19 cellular contexts compared by ENCODE assay signal in genomic region chr1:23039308-23039826, GRCh38. TPM values are rescaled to one million over a fixed set of nuclear protein-coding genes. Genes with fewer than 3 reads are reported as not detected.
"Had no signal": no experiment of that assay in that cellular context is flagged by ENCODE, and none has a peak within 500 bp of the region (broad histone marks: within the 10 kb centered on the region; RNA-seq: fewer than 3 reads in every experiment).

No MANE protein-coding gene starts in this region.

- H3K9me3 ChIP-seq: thoracic aorta had no signal

- H3K36me3 ChIP-seq: brain microvascular endothelial cell, thoracic aorta had no signal

- H3K4me3 Mint-ChIP-seq: activated naive CD4-positive, alpha-beta T cell treated with anti-CD3 and anti-CD28 coated beads, Interleukin-2, amount 50 U/mL, for 24 hours; dendritic cell treated with granulocyte-macrophage colony-stimulating factor and Interleukin-4, amounts not matched to agents 40 ng/mL and 50 ng/mL, for 4 days; stimulated activated effector memory CD8-positive, alpha-beta T cell treated with anti-CD3 and anti-CD28 coated beads, Interleukin-12 subunit alpha, Interleukin-12 subunit beta, amount 100 ng/mL, for 72 hours had no signal

- DNase-seq: activated CD4-positive, alpha-beta T cell treated with anti-CD3 and anti-CD28 coated beads, Interleukin-2, amount 50 U/mL, for 1 hour; activated effector memory CD4-positive, alpha-beta T cell treated with anti-CD3 and anti-CD28 coated beads, Interleukin-2, amount 50 U/mL, for 16 hours; amygdala; brain microvascular endothelial cell; effector memory CD4-positive, alpha-beta T cell; foreskin keratinocyte; head of caudate nucleus; retina; stimulated activated CD4-positive, alpha-beta T cell treated with anti-CD3 and anti-CD28 coated beads, Interleukin-12 subunit alpha, Interleukin-12 subunit beta, amount 100 ng/mL, for 4 hours; stimulated activated CD4-positive, alpha-beta T cell treated with anti-CD3 and anti-CD28 coated beads, Interleukin-2, amount 100 ng/mL, for 24 hours had no signal

- H3K9me3 Mint-ChIP-seq: activated naive CD4-positive, alpha-beta T cell treated with anti-CD3 and anti-CD28 coated beads, Interleukin-2, amount 50 U/mL, for 24 hours; dendritic cell treated with granulocyte-macrophage colony-stimulating factor and Interleukin-4, amounts not matched to agents 40 ng/mL and 50 ng/mL, for 4 days; stimulated activated effector memory CD8-positive, alpha-beta T cell treated with anti-CD3 and anti-CD28 coated beads, Interleukin-12 subunit alpha, Interleukin-12 subunit beta, amount 100 ng/mL, for 72 hours had no signal

- H3K4me3 ChIP-seq: thoracic aorta had no signal

- H3K27ac ChIP-seq: brain microvascular endothelial cell, foreskin keratinocyte, thoracic aorta had no signal

- H3K27me3 Mint-ChIP-seq: activated naive CD4-positive, alpha-beta T cell treated with anti-CD3 and anti-CD28 coated beads, Interleukin-2, amount 50 U/mL, for 24 hours; dendritic cell treated with granulocyte-macrophage colony-stimulating factor and Interleukin-4, amounts not matched to agents 40 ng/mL and 50 ng/mL, for 4 days had no signal

- H3K27me3 ChIP-seq: brain microvascular endothelial cell, foreskin keratinocyte had no signal

- H3K27ac Mint-ChIP-seq: activated naive CD4-positive, alpha-beta T cell treated with anti-CD3 and anti-CD28 coated beads, Interleukin-2, amount 50 U/mL, for 24 hours; dendritic cell treated with granulocyte-macrophage colony-stimulating factor and Interleukin-4, amounts not matched to agents 40 ng/mL and 50 ng/mL, for 4 days; stimulated activated effector memory CD8-positive, alpha-beta T cell treated with anti-CD3 and anti-CD28 coated beads, Interleukin-12 subunit alpha, Interleukin-12 subunit beta, amount 100 ng/mL, for 72 hours had no signal

- ATAC-seq: activated CD4-positive, CD25-positive, alpha-beta regulatory T cell treated with anti-CD3 and anti-CD28 coated beads, Interleukin-2, amount 50 U/mL, for 24 hours; foreskin keratinocyte; stimulated activated effector memory CD8-positive, alpha-beta T cell treated with anti-CD3 and anti-CD28 coated beads, Interleukin-12 subunit alpha, Interleukin-12 subunit beta, amount 100 ng/mL, for 72 hours had no signal

- H3K36me3 Mint-ChIP-seq: stimulated activated effector memory CD8-positive, alpha-beta T cell treated with anti-CD3 and anti-CD28 coated beads, Interleukin-12 subunit alpha, Interleukin-12 subunit beta, amount 100 ng/mL, for 72 hours had no signal

RNA-seq across cellular contexts. Expression of gene TEX46, which starts 23.7 kb away (rescaled TPM):
- total RNA-seq: foreskin keratinocyte, liver, mesenteric fat pad, thoracic aorta, ureter had no signal
- polyA plus RNA-seq: foreskin keratinocyte, liver, neural cell had no signal
